8 cellular contexts compared by ENCODE assay signal in genomic region chr21:42614811-42615342, GRCh38. TPM values are rescaled to one million over a fixed set of nuclear protein-coding genes. Genes with fewer than 3 reads are reported as not detected.
A peak's percentile ranks its signal among the peaks of the same experiment; 100 is the strongest.
DNase-seq lines count a peak whose midpoint lies in the region; ATAC-seq and TF ChIP-seq lines count a peak whose summit lies in the region.

No MANE protein-coding gene starts in this region.

- CTCF ChIA-PET in HEK293T (lab: Yijun Ruan, JAX), result no interaction called here

- in situ Hi-C loops in SK-MEL-5 (cut with HindIII; ENCODE audit: low pct_unique_long_range_greater_than_20kb, low sequenced_read_pairs), result no loop called here

- peak; percentile 72 to 76 for ATAC-seq in naive thymus-derived CD8-positive, alpha-beta T cell
- ATAC-seq in HG03469 (IDR thresholded peaks at IDR 0.05; ENCODE audit: unreplicated experiment) (no peak), GM21717 (IDR thresholded peaks at IDR 0.05; ENCODE audit: unreplicated experiment) (no peak)

- peaks cover 1% of the 10 kb centered on the region for H3K36me3 Mint-ChIP-seq in activated naive CD8-positive, alpha-beta T cell treated with anti-CD3 and anti-CD28 coated beads for 36 hours
- peaks cover 0 to 5% (median 2%) of the 10 kb centered on the region in 3 donors for H3K36me3 Mint-ChIP-seq in naive thymus-derived CD8-positive, alpha-beta T cell

- H3K4me3 Mint-ChIP-seq in activated naive CD8-positive, alpha-beta T cell treated with anti-CD3 and anti-CD28 coated beads for 36 hours, result no peak overlapping the region
- no peak overlapping the region for H3K4me3 Mint-ChIP-seq in naive thymus-derived CD8-positive, alpha-beta T cell

- POLR2A ChIA-PET in HEK293T (lab: Yijun Ruan, JAX), result no interaction called here
- POLR2A ChIA-PET in naive thymus-derived CD8-positive, alpha-beta T cell (lab: Charles Lee), result interaction anchor here (0.5 to 1.4 kb wide), 4 partner anchors 132 to 279 kb away, joined by 3 to 9 read pairs (median 4); partner anchors contain the start of gene NDUFV3

- no peak overlapping the region for H3K4me3 ChIP-seq in coronary artery

- TF ChIP-seq CTCF in coronary artery (IDR thresholded peaks at IDR 0.05), result no peak

- H3K27ac Mint-ChIP-seq in activated naive CD8-positive, alpha-beta T cell treated with anti-CD3 and anti-CD28 coated beads for 36 hours, result no peak overlapping the region
- no peak overlapping the region for H3K27ac Mint-ChIP-seq in naive thymus-derived CD8-positive, alpha-beta T cell

- no peaks in the 10 kb centered on the region for H3K27me3 Mint-ChIP-seq in activated naive CD8-positive, alpha-beta T cell treated with anti-CD3 and anti-CD28 coated beads for 36 hours
- H3K27me3 Mint-ChIP-seq in naive thymus-derived CD8-positive, alpha-beta T cell, result peaks cover 0 to 3% (median 0%) of the 10 kb centered on the region in 5 donors

- no peak overlapping the region for H3K27ac ChIP-seq in coronary artery

- peaks cover 3% of the 10 kb centered on the region for H3K4me1 Mint-ChIP-seq in activated naive CD8-positive, alpha-beta T cell treated with anti-CD3 and anti-CD28 coated beads for 36 hours
- peaks cover 3 to 9% (median 6%) of the 10 kb centered on the region in 4 donors for H3K4me1 Mint-ChIP-seq in naive thymus-derived CD8-positive, alpha-beta T cell

- DNase-seq in HEK293T (ENCODE audit: extremely low spot score) (peak; percentile 39), SK-MEL-5 (ENCODE audit: low read depth, low spot score) (peak; percentile 12), coronary artery (ENCODE audit: low spot score) (no peak)
- peak; percentile 67 for DNase-seq in activated naive CD8-positive, alpha-beta T cell treated with anti-CD3 and anti-CD28 coated beads for 36 hours
- peak in 9 of 10 donors; percentile 17 to 69 (median 50) for DNase-seq in naive thymus-derived CD8-positive, alpha-beta T cell
- DNase-seq in NK-92 treated with Interleukin-12 subunit alpha and Interleukin-12 subunit beta, amount 100 ng/mL, for 24 hours (lab: John Stamatoyannopoulos, UW), result no peak

- peaks cover 6% of the 10 kb centered on the region for H3K9me3 Mint-ChIP-seq in activated naive CD8-positive, alpha-beta T cell treated with anti-CD3 and anti-CD28 coated beads for 36 hours
- peaks cover 0 to 9% (median 4%) of the 10 kb centered on the region in 9 donors for H3K9me3 Mint-ChIP-seq in naive thymus-derived CD8-positive, alpha-beta T cell

TF ChIP-seq in HEK293T, 16 proteins besides CTCF, POLR2A, EP300 and RAD21:
- no peak for TF ChIP-seq ARNT (IDR thresholded peaks at IDR 0.05)
- no peak for TF ChIP-seq TARDBP (IDR thresholded peaks at IDR 0.05)
- no peak for TF ChIP-seq CTBP1 (IDR thresholded peaks at IDR 0.05; ENCODE audit: borderline replicate concordance)
- no peak for TF ChIP-seq LEF1 (IDR thresholded peaks at IDR 0.05; ENCODE audit: borderline replicate concordance)
- TF ChIP-seq SUZ12 (IDR thresholded peaks at IDR 0.05), result no peak
- no peak for TF ChIP-seq BHLHE40 (IDR thresholded peaks at IDR 0.05; ENCODE audit: borderline replicate concordance)
- TF ChIP-seq NFRKB (IDR thresholded peaks at IDR 0.05), result no peak
- no peak for TF ChIP-seq FOXA1 (IDR thresholded peaks at IDR 0.05)
- no peak for TF ChIP-seq SP1 (IDR thresholded peaks at IDR 0.05)
- no peak for TF ChIP-seq FOXM1 (IDR thresholded peaks at IDR 0.05; ENCODE audit: borderline replicate concordance)
- no peak for TF ChIP-seq ELF4 (IDR thresholded peaks at IDR 0.05)
- no peak for TF ChIP-seq FOXK2 (IDR thresholded peaks at IDR 0.05)
- TF ChIP-seq, protein P1, sequence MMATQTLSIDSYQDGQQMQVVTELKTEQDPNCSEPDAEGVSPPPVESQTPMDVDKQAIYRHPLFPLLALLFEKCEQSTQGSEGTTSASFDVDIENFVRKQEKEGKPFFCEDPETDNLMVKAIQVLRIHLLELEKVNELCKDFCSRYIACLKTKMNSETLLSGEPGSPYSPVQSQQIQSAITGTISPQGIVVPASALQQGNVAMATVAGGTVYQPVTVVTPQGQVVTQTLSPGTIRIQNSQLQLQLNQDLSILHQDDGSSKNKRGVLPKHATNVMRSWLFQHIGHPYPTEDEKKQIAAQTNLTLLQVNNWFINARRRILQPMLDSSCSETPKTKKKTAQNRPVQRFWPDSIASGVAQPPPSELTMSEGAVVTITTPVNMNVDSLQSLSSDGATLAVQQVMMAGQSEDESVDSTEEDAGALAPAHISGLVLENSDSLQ (IDR thresholded peaks at IDR 0.05), result no peak
- TF ChIP-seq ZNF384 (IDR thresholded peaks at IDR 0.05), result no peak

RNA-seq across cellular contexts. Expression of gene PDE9A, which starts 38.5 kb away (rescaled TPM):
- 2.9 and 3.1 TPM in 2 replicates for total RNA-seq in SK-MEL-5 (2014; rRNA removed; shearing (Covaris generic))
- polyA plus RNA-seq in SK-MEL-5 (2015; cell fraction: cytosol; rRNA removed), result 5.4 and 7.1 TPM in 2 replicates
- 3.5 and 7.2 TPM in 2 replicates for polyA plus RNA-seq in SK-MEL-5 (2015; cell fraction: nucleus; rRNA removed)
- total RNA-seq in activated naive CD8-positive, alpha-beta T cell treated with anti-CD3 and anti-CD28 coated beads for 36 hours, result 1 to 10 TPM; 6.5 to 7.7 TPM
- 10 to 100 TPM; 15.7 to 17.1 TPM for total RNA-seq in naive thymus-derived CD8-positive, alpha-beta T cell
- 1 to 10 TPM; 3.6 to 5.1 (median 4.8) TPM for polyA plus RNA-seq in naive thymus-derived CD8-positive, alpha-beta T cell

Comparison
In these comparisons a context has a peak if more than half of its experiments do, and no peak if none do; other contexts are left out.
1. DNase-seq: peak in HEK293T (single experiment), SK-MEL-5 (single experiment), activated naive CD8-positive, alpha-beta T cell treated with anti-CD3 and anti-CD28 coated beads for 36 hours (single experiment) and naive thymus-derived CD8-positive, alpha-beta T cell (9 of 10); none in NK-92 treated with Interleukin-12 subunit alpha and Interleukin-12 subunit beta, amount 100 ng/mL, for 24 hours (single experiment) and coronary artery (single experiment).
2. ATAC-seq: peak in naive thymus-derived CD8-positive, alpha-beta T cell (2 of 2); none in HG03469 (single experiment) and GM21717 (single experiment).